ENCODE assay signal across 7 cellular contexts in the genomic region with DNA sequence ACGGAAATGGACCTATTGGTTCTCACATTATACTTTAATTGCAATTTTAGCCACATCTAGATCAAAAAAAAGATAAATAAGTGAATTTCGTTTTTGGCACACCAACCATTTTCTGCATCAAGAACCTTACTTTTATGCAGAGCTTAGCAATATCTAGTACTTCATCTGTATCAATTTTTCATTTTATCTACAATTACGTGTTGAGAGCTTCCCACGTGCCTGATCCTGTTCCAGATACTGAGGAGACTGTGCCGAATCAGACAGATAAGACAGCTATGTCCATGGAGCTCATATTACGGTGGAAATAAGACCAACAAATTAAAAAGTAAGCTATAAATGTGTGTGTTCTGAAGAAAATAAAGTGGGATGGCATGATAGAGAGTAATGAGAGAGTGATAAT.
"Had no signal": no experiment of that assay in that cellular context is flagged by ENCODE, and none has a peak within 500 bp of the region (broad histone marks: within the 10 kb centered on the region; RNA-seq: fewer than 3 reads in every experiment).

No MANE protein-coding gene starts in this region.

- H3K4me3 ChIP-seq: GM23248, HAP-1 had no signal

- H3K9me3 ChIP-seq: HAP-1 had no signal

- DNase-seq: GM23248, GOT3, H7, HFFc6, KBM-7 had no signal

- H3K9ac ChIP-seq: GM23248 had no signal

- H2AFZ ChIP-seq: GM23248 had no signal

- H3K27ac ChIP-seq: GM23248, HL-60 had no signal

- H3K4me1 ChIP-seq: HAP-1 had no signal

- H3K36me3 ChIP-seq: HAP-1 had no signal
